In the genomic region with DNA sequence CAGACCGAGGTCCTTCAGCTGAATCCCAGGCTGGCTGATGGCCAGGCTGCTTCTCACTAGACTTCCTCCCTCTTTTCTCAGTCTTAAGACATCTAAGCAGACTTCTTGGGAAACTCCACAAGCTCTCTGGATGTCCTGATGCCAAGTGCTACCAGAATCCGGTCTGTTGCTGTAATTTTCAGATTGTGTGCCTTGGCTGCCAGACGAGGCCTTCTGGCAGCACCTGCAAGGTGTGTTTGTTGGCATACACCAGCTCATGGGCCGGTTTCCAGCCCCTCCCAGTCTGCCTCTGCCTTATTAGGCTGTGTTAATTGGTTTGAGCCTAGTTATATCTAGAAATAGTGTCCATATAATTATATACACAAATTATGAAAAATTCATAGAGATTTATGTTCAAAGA, we compare ENCODE assay signal across 25 cellular contexts.
DNase-seq lines count a peak whose midpoint lies in the region; ATAC-seq, FAIRE-seq and TF ChIP-seq lines count a peak whose summit lies in the region.
"Had no signal": no experiment of that assay in that cellular context is flagged by ENCODE, and none has a peak within 500 bp of the region (broad histone marks: within the 10 kb centered on the region; RNA-seq: fewer than 3 reads in every experiment).

No MANE protein-coding gene starts in this region.

- no peak overlapping the region for H4K91ac ChIP-seq in neuronal stem cell (ENCODE audit: low read depth, low read length, poor library complexity)

- no peak overlapping the region for H2AFZ ChIP-seq in neuronal stem cell (ENCODE audit: low read length)

- WGBS in upper lobe of left lung, 2 donors, result 45 to 75% methylated on average over 4 of the region's 4 CpGs
- no CpG with 5 or more reads among the region's 4 CpGs for WGBS in neuronal stem cell (ENCODE audit: extremely low coverage in 2 of 2, insufficient read length in 2 of 2, insufficient replicate concordance in 1 of 2), 2 donors

- no peak overlapping the region for H2BK120ac ChIP-seq in neuronal stem cell (ENCODE audit: low read depth, low read length)

- no peak for FAIRE-seq in kidney (lab: Jason Lieb, UNC)
- FAIRE-seq: A549, H54 had no signal

- TF ChIP-seq EP300 in upper lobe of left lung (IDR thresholded peaks at IDR 0.05), result peak in 1 of 4 donors; percentile 75

- no peaks in the 10 kb centered on the region for H3K36me3 ChIP-seq in Peyer's patch
- no peaks in the 10 kb centered on the region for H3K36me3 ChIP-seq in kidney (ENCODE audit: control insufficient read depth in 1 of 2, insufficient read depth in 2 of 2, low read length in 2 of 2)
- no peaks in the 10 kb centered on the region for H3K36me3 ChIP-seq in upper lobe of left lung
- no peaks in the 10 kb centered on the region for H3K36me3 ChIP-seq in neuronal stem cell (replicated peaks in 1 of 2; ENCODE audit: control insufficient read depth in 2 of 2, insufficient read depth in 2 of 2, low read length in 2 of 2)
- H3K36me3 ChIP-seq: ascending aorta, esophagus squamous epithelium, gastrocnemius medialis had no signal

- no peak overlapping the region for H3K4me3 ChIP-seq in Peyer's patch
- no peak overlapping the region for H3K4me3 ChIP-seq in kidney (ENCODE audit: low read length in 2 of 2)
- H3K4me3 ChIP-seq in upper lobe of left lung, result no peak overlapping the region
- no peak overlapping the region for H3K4me3 ChIP-seq in neuronal stem cell (ENCODE audit: low read length in 2 of 2)
- H3K4me3 ChIP-seq: A549, ascending aorta, esophagus squamous epithelium, gastrocnemius medialis had no signal

- H2BK12ac ChIP-seq in neuronal stem cell (ENCODE audit: low read length), result no peak overlapping the region

- no peak overlapping the region for H3K18ac ChIP-seq in neuronal stem cell (ENCODE audit: low read length)

- no peak overlapping the region for H3K14ac ChIP-seq in neuronal stem cell (ENCODE audit: low read length)

- intact Hi-C loops in kidney (cut with DNase I), result no loop called here

- TF ChIP-seq CTCF in Peyer's patch (IDR thresholded peaks at IDR 0.05), result no peak
- TF ChIP-seq CTCF in kidney (IDR thresholded peaks at IDR 0.05; ENCODE audit: borderline replicate concordance, extremely low read depth, insufficient read depth), result no peak
- no peak for TF ChIP-seq CTCF in upper lobe of left lung (IDR thresholded peaks at IDR 0.05)

- no peak overlapping the region for H3K4me2 ChIP-seq in neuronal stem cell (ENCODE audit: insufficient read depth, low read length, poor library complexity, severe bottlenecking)
- H3K4me2 ChIP-seq: A549 had no signal

- H3K23ac ChIP-seq in neuronal stem cell (ENCODE audit: low read depth, low read length, poor library complexity), result no peak overlapping the region

- H3K4me1 ChIP-seq in Peyer's patch, result peaks cover 0 to 9% (median 0%) of the 10 kb centered on the region in 4 donors
- peaks cover 3 to 19% of the 10 kb centered on the region in 2 donors for H3K4me1 ChIP-seq in kidney (ENCODE audit: control insufficient read depth in 1 of 2, insufficient read depth in 1 of 2, low read depth in 1 of 2, low read length in 2 of 2)
- peaks cover 0 to 15% (median 0%) of the 10 kb centered on the region in 4 donors for H3K4me1 ChIP-seq in upper lobe of left lung
- H3K4me1 ChIP-seq in neuronal stem cell (ENCODE audit: control insufficient read depth in 2 of 2, insufficient read depth in 1 of 2, low read depth in 1 of 2, low read length in 2 of 2), result no peaks in the 10 kb centered on the region
- H3K4me1 ChIP-seq: ascending aorta had no signal

- no peak overlapping the region for H3K9ac ChIP-seq in kidney (ENCODE audit: low read length in 2 of 2)
- H3K9ac ChIP-seq in neuronal stem cell (ENCODE audit: low read depth, low read length, poor library complexity), result no peak overlapping the region

- peak; percentile 35 to 51 for ATAC-seq in upper lobe of left lung (ENCODE audit: low FRiP score in 2 of 2)
- ATAC-seq: A549; activated CD8-positive, alpha-beta memory T cell treated with anti-CD3 and anti-CD28 coated beads, Interleukin-2, amount 10 ng/mL, durations not matched to agents 7 days and 5 days; effector memory CD8-positive, alpha-beta T cell; gastrocnemius medialis; natural killer cell; PC-3; right cardiac atrium; stimulated activated naive CD8-positive, alpha-beta T cell treated with anti-CD3 and anti-CD28 coated beads, Interleukin-15, amount 100 ng/mL, for 72 hours had no signal

- no peak overlapping the region for H2AK5ac ChIP-seq in neuronal stem cell (ENCODE audit: low read depth, low read length)

- DNase-seq in NCI-H2171 treated with DMSO at 0.1 percent for 48 hours (lab: John Stamatoyannopoulos, UW) (peak; percentile 44), NCI-H2171 (lab: John Stamatoyannopoulos, UW) (no peak), Peyer's patch (peak in 2 of 3 donors; percentile 60 to 63), kidney (peak; percentile 86), upper lobe of left lung (peak in 1 of 2 donors; percentile 93), neuronal stem cell (ENCODE audit: low spot score) (no peak)
- DNase-seq in activated CD4-positive, alpha-beta T cell treated with anti-CD3 and anti-CD28 coated beads, Interleukin-2, amount 50 U/mL, for 1 hour, result no peak
- DNase-seq in activated CD4-positive, alpha-beta T cell treated with anti-CD3 and anti-CD28 coated beads for 48 hours, result no peak
- DNase-seq: activated CD4-positive, alpha-beta T cell treated with anti-CD3 and anti-CD28 coated beads, Interleukin-2, amount 10 ng/mL, durations not matched to agents 24 days and 14 days; activated CD8-positive, alpha-beta memory T cell treated with anti-CD3 and anti-CD28 coated beads, Interleukin-2, amount 10 ng/mL, durations not matched to agents 7 days and 5 days; effector memory CD8-positive, alpha-beta T cell; esophagus squamous epithelium; gastrocnemius medialis; natural killer cell; NCI-H1417 treated with DMSO at 0.1 percent for 48 hours; NCI-H2227 treated with DMSO at 0.1 percent for 48 hours; PC-3; right cardiac atrium; SIG-M5; stimulated activated naive CD8-positive, alpha-beta T cell treated with anti-CD3 and anti-CD28 coated beads, Interleukin-15, amount 100 ng/mL, for 72 hours; trophoblast cell had no signal

- H3K79me1 ChIP-seq in neuronal stem cell (ENCODE audit: low read depth, low read length), result no peaks in the 10 kb centered on the region

- TF ChIP-seq POLR2A in Peyer's patch (IDR thresholded peaks at IDR 0.05) (no peak), upper lobe of left lung (IDR thresholded peaks at IDR 0.05) (no peak)

- no peak overlapping the region for H3K4ac ChIP-seq in neuronal stem cell (ENCODE audit: low read length)

- H3K27me3 ChIP-seq in Peyer's patch (no peaks in the 10 kb centered on the region), upper lobe of left lung (no peaks in the 10 kb centered on the region), neuronal stem cell (ENCODE audit: control insufficient read depth in 3 of 3, insufficient read depth in 3 of 3, low read depth in 1 of 3, low read length in 3 of 3) (no peaks in the 10 kb centered on the region)
- H3K27me3 ChIP-seq: ascending aorta, esophagus squamous epithelium, gastrocnemius medialis had no signal

- H3K27ac ChIP-seq in Peyer's patch (no peak overlapping the region), kidney (ENCODE audit: low read depth in 2 of 2, low read length in 2 of 2) (no peak overlapping the region), upper lobe of left lung (peak overlapping the region in 2 of 4 donors; percentile 6 to 72), neuronal stem cell (replicated peaks; ENCODE audit: low read length) (no peak overlapping the region)
- H3K27ac ChIP-seq: A549, ascending aorta, gastrocnemius medialis, HL-60 had no signal

- H4K8ac ChIP-seq in neuronal stem cell (ENCODE audit: low read depth, low read length), result no peak overlapping the region

- H2BK5ac ChIP-seq in neuronal stem cell (ENCODE audit: low read length), result no peak overlapping the region

- no peaks in the 10 kb centered on the region for H3K9me3 ChIP-seq in Peyer's patch
- H3K9me3 ChIP-seq in kidney (ENCODE audit: control insufficient read depth in 1 of 2, low read length in 2 of 2), result no peaks in the 10 kb centered on the region
- H3K9me3 ChIP-seq in upper lobe of left lung, result no peaks in the 10 kb centered on the region
- peaks cover 0 to 20% of the 10 kb centered on the region in 2 donors for H3K9me3 ChIP-seq in neuronal stem cell (replicated peaks in 1 of 2; ENCODE audit: control insufficient read depth in 2 of 2, insufficient read depth in 1 of 2, low read depth in 1 of 2, low read length in 2 of 2)
- H3K9me3 ChIP-seq: A549, ascending aorta, esophagus squamous epithelium, gastrocnemius medialis had no signal

- H2BK15ac ChIP-seq in neuronal stem cell (ENCODE audit: low read length), result no peak overlapping the region

Comparison
In these comparisons a context has a peak if more than half of its experiments do, and no peak if none do; other contexts are left out.
1. DNase-seq: peak in NCI-H2171 treated with DMSO at 0.1 percent for 48 hours (single experiment), Peyer's patch (2 of 3) and kidney (single experiment); none in NCI-H2171 (single experiment), activated CD4-positive, alpha-beta T cell treated with anti-CD3 and anti-CD28 coated beads, Interleukin-2, amount 50 U/mL, for 1 hour (single experiment), neuronal stem cell (single experiment) and activated CD4-positive, alpha-beta T cell treated with anti-CD3 and anti-CD28 coated beads for 48 hours (single experiment).